ENCODE assay signal across 8 cellular contexts in the genomic region with DNA sequence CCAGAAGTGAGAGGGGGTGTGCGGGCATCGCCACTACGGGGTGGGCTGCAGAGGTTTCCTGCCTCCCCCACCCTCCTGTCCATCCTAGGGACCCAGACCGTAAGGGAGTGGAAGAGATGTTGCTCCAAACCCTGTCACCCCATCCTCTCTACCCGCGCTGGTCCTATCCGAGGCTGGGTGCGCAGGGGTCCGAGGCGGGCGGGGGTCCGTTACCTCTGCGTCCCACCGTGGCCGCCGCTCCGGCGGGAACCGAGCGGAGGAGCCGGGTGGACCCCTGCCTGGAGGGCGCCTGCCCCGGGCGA. TPM values are rescaled to one million over a fixed set of nuclear protein-coding genes. Genes with fewer than 3 reads are reported as not detected.
DNase-seq lines count a peak whose midpoint lies in the region; ATAC-seq, FAIRE-seq and TF ChIP-seq lines count a peak whose summit lies in the region.

No MANE protein-coding gene starts in this region.

- peaks cover 8% of the 10 kb centered on the region; the same call in 1 of the 2 replicates for H3K4me1 ChIP-seq in HUES6 (ENCODE audit: control insufficient read depth, insufficient read depth, low read length)
- no peaks in the 10 kb centered on the region; the same call in 1 of the 2 replicates for H3K4me1 ChIP-seq in GM12878 (ENCODE audit: control insufficient read depth, insufficient read depth, low read length)
- H3K4me1 ChIP-seq in left lung: peaks cover 12 to 24% of the 10 kb centered on the region in 2 donors
- H3K4me1 ChIP-seq in thoracic aorta (ENCODE audit: control insufficient read depth in 1 of 2, low read depth in 2 of 2): peaks cover 4 to 22% of the 10 kb centered on the region in 2 donors

- in situ Hi-C loops in GM12878 (cut with MboI): no loop called here

- peaks cover 45% of the 10 kb centered on the region for H3K27me3 ChIP-seq in HUES6 (ENCODE audit: control insufficient read depth, insufficient read depth, low read length)
- H3K27me3 ChIP-seq in GM12878 (replicated peaks in 1 of 2; ENCODE audit: control insufficient read depth in 2 of 2, insufficient read depth in 2 of 2, low read length in 1 of 2): no peaks in the 10 kb centered on the region
- peaks cover 0 to 38% of the 10 kb centered on the region in 2 donors for H3K27me3 ChIP-seq in left lung
- H3K27me3 ChIP-seq in thoracic aorta (replicated peaks; ENCODE audit: insufficient read depth): no peaks in the 10 kb centered on the region

- no peak for FAIRE-seq in GM12878 (lab: Jason Lieb, UNC)

- CTCF ChIA-PET in AG04449 (lab: Yijun Ruan, JAX) (interaction anchor here (0.6 to 2.1 kb wide), 5 partner anchors 11 to 380 kb away, joined by 3 to 17 read pairs (median 4); no protein-coding TSS in a partner anchor), GM12878 (lab: Yijun Ruan, JAX) (interaction anchor here (0.7 to 1.7 kb wide), 9 partner anchors 8 to 380 kb away, joined by 3 to 5 read pairs (median 4); no protein-coding TSS in a partner anchor)

- H4K20me1 ChIP-seq in GM12878 (ENCODE audit: control insufficient read depth, insufficient read depth): no peaks in the 10 kb centered on the region

- H3K4me3 ChIP-seq in AG04449 (ENCODE audit: low read depth, low read length) (peak overlapping the region; percentile 78), HUES6 (ENCODE audit: low read depth, low read length) (peak overlapping the region; percentile 77), GM12878 (peak overlapping the region; percentile 74), left lung (peak overlapping the region; percentile 90 to 92), thoracic aorta (peak overlapping the region; percentile 93)

- peak overlapping the region; percentile 70; the same call in 1 of the 2 replicates for H3K4me2 ChIP-seq in GM12878 (ENCODE audit: control insufficient read depth, insufficient read depth)

- POLR2A ChIA-PET in AG04449 (lab: Yijun Ruan, JAX) (interaction anchor here (0.6 kb wide), 1 partner anchor 9 kb away, joined by 3 read pairs; no protein-coding TSS in a partner anchor), GM12878 (lab: Charles Lee) (interaction anchor here (0.6 to 1.8 kb wide), 7 partner anchors 11 to 249 kb away, joined by 3 to 9 read pairs (median 6); a partner anchor contains a TSS)

- TF ChIP-seq CTCF in AG04449 (IDR thresholded peaks at IDR 0.05; ENCODE audit: insufficient read depth, low read length, missing control alignments) (no peak), GM12878 (IDR thresholded peaks at IDR 0.05 in 2 of 3, conservative IDR thresholded peaks at IDR 0.05 in 1 of 3; ENCODE audit: control insufficient read depth in 2 of 3, extremely low read depth in 1 of 3, insufficient read depth in 1 of 3, low read depth in 3 of 3, low read length in 3 of 3) (no peak), left lung (IDR thresholded peaks at IDR 0.05) (no peak), thoracic aorta (IDR thresholded peaks at IDR 0.05) (no peak)

- H3K36me3 ChIP-seq in HUES6 (ENCODE audit: control insufficient read depth, insufficient read depth, low read length): no peaks in the 10 kb centered on the region
- no peaks in the 10 kb centered on the region for H3K36me3 ChIP-seq in GM12878 (ENCODE audit: control insufficient read depth in 2 of 2, insufficient read depth in 2 of 2, low read length in 1 of 2)
- H3K36me3 ChIP-seq in left lung: no peaks in the 10 kb centered on the region
- H3K36me3 ChIP-seq in thoracic aorta: no peaks in the 10 kb centered on the region

- no peak for TF ChIP-seq EP300 in GM12878 (IDR thresholded peaks at IDR 0.05; ENCODE audit: borderline replicate concordance in 1 of 2, control insufficient read depth in 1 of 2, low read depth in 2 of 2, low read length in 2 of 2)

- SMC1A ChIA-PET in GM12878 (lab: Charles Lee; ENCODE audit: uncharacterized antibody, unreplicated experiment): interaction anchor here (0.8 to 2.1 kb wide), 8 partner anchors 8 to 225 kb away, joined by 3 to 10 read pairs (median 4); no protein-coding TSS in a partner anchor

- 1% methylated on average over 21 of the region's 24 CpGs for WGBS in GM12878 (ENCODE audit: insufficient coverage, insufficient replicate concordance, low lambda C conversion rate, missing lambda C conversion rate)

- DNase-seq in AG04449 (ENCODE audit: low read depth, low spot score) (no peak), GM12878 (ENCODE audit: low read depth, low spot score) (no peak), left lung (no peak), thoracic aorta (ENCODE audit: low spot score) (no peak), NCI-H1436 treated with DMSO at 0.1 percent for 48 hours (lab: John Stamatoyannopoulos, UW) (no peak)
- DNase-seq in activated CD8-positive, alpha-beta memory T cell treated with anti-CD3 and anti-CD28 coated beads for 24 hours: no peak

- H3K9me3 ChIP-seq in HUES6 (ENCODE audit: control insufficient read depth, insufficient read depth, low read depth, low read length) (no peaks in the 10 kb centered on the region), GM12878 (replicated peaks; ENCODE audit: control insufficient read depth, insufficient read depth, low read length) (no peaks in the 10 kb centered on the region), left lung (no peaks in the 10 kb centered on the region), thoracic aorta (no peaks in the 10 kb centered on the region)

- no peak overlapping the region for H3K27ac ChIP-seq in HUES6 (ENCODE audit: low read depth, low read length)
- H3K27ac ChIP-seq in GM12878 (ENCODE audit: control insufficient read depth, insufficient read depth): peak overlapping the region; percentile 54
- H3K27ac ChIP-seq in left lung: peak overlapping the region; percentile 81 to 91
- peak overlapping the region; percentile 92 to 93 for H3K27ac ChIP-seq in thoracic aorta

- RAD21 ChIA-PET in GM12878 (lab: Charles Lee; ENCODE audit: unreplicated experiment): interaction anchor here (0.8 to 2.0 kb wide), 9 partner anchors 8 to 380 kb away, joined by 3 to 11 read pairs (median 5); no protein-coding TSS in a partner anchor

- peak overlapping the region; percentile 74 for H3K9ac ChIP-seq in HUES6 (ENCODE audit: low read length)
- H3K9ac ChIP-seq in GM12878 (ENCODE audit: control insufficient read depth, insufficient read depth, low read length): peak overlapping the region; percentile 62

- TF ChIP-seq RAD21 in GM12878 (IDR thresholded peaks at IDR 0.05; ENCODE audit: insufficient read depth, low read depth, low read length): no peak

- ATAC-seq in GM19452 (IDR thresholded peaks at IDR 0.05; ENCODE audit: unreplicated experiment) (peak; percentile 31), GM12878 (peak; percentile 69), left lung (peak; percentile 30), thoracic aorta (ENCODE audit: insufficient number of reproducible peaks, low FRiP score, low read depth) (no peak)

- peaks cover 30% of the 10 kb centered on the region for H3K79me2 ChIP-seq in GM12878 (ENCODE audit: control insufficient read depth, insufficient read depth, low read length)

- peak; percentile 40 for TF ChIP-seq POLR2A in GM12878 (IDR thresholded peaks at IDR 0.05; ENCODE audit: low read depth, low read length)

- peak overlapping the region; percentile 65 for H2AFZ ChIP-seq in GM12878 (ENCODE audit: control insufficient read depth, low read depth, low read length)

- intact Hi-C loops in GM12878 (cut with micrococcal nuclease; ENCODE audit: unreplicated experiment): loop anchor here (10.0 kb wide), 1 partner anchor 227 kb away; a partner anchor contains a TSS
- intact Hi-C loops in left lung (cut with DNase I): loop anchor here in 1 of 2 donors (10.0 kb wide), 1 partner anchor 383 kb away; no protein-coding TSS in a partner anchor

- no TSS peak for BruUV-seq in GM12878 (replicated peaks; lab: Mats Ljungman, UMichigan)

TF ChIP-seq in GM12878, 131 proteins besides CTCF, POLR2A, EP300 and RAD21 (continues in another document):
- peak; percentile 29; the same call in 1 of the 2 replicates for TF ChIP-seq SMAD5 (IDR thresholded peaks at IDR 0.05; ENCODE audit: low read depth)
- TF ChIP-seq SIN3A (IDR thresholded peaks at IDR 0.05; ENCODE audit: low read depth, low read length): 0 out of 2 replicates have a peak, but pooled peaks have one; percentile 6
- TF ChIP-seq TCF7 (IDR thresholded peaks at IDR 0.05; ENCODE audit: borderline replicate concordance): no peak
- no peak for TF ChIP-seq SMARCA5 (IDR thresholded peaks at IDR 0.05)
- no peak for TF ChIP-seq BRCA1 (IDR thresholded peaks at IDR 0.05; ENCODE audit: low read depth, low read length)
- no peak for TF ChIP-seq MTA2 (IDR thresholded peaks at IDR 0.05; ENCODE audit: low read depth)
- 0 out of 2 replicates have a peak, but pooled peaks have one; percentile 57 for TF ChIP-seq DPF2 (IDR thresholded peaks at IDR 0.05)
- no peak for TF ChIP-seq MEF2A (IDR thresholded peaks at IDR 0.05; ENCODE audit: insufficient read depth, low read depth, low read length)
- 0 out of 2 replicates have a peak, but pooled peaks have one; percentile 8 for TF ChIP-seq CBFB (IDR thresholded peaks at IDR 0.05; ENCODE audit: low read depth)

RNA-seq across cellular contexts. Expression of a gene that starts 0.2 kb away (rescaled TPM):
- total RNA-seq in GM12878 (2013; cell fraction: nucleolus; rRNA removed): 129 and 133 TPM in 2 replicates
- total RNA-seq in GM12878 (2014; rRNA removed) (12.5 and 13.5 TPM in 2 replicates), GM12878 (2014; rRNA removed; fragmentation: Illumina TruSeq; extraction: Trizol) (14.6 and 16.1 TPM in 2 replicates), GM12878 (2021) (14.6 and 15.2 TPM in 2 replicates), left lung (10 to 100 TPM; 15.4 to 17.1 TPM), thoracic aorta (10 to 100 TPM; 18.3 to 37.8 TPM)
- 2.1 TPM for polyA plus RNA-seq in GM12878 (2011; ENCODE audit: low read depth)
- polyA plus RNA-seq in GM12878 (2011; rRNA removed) (8.5 and 13.5 TPM in 2 replicates), GM12878 (2014; fragmentation: Illumina TruSeq; extraction: Trizol) (11.3 and 13.6 TPM in 2 replicates), GM12878 (2014; fragmentation: Nextera tagmentation; extraction: Ambion mirVana) (1 to 10 TPM; 1.3 to 2.1 TPM), GM12878 (2014; rRNA removed) (5.4 and 6.1 TPM in 2 replicates), GM12878 (2016; fragmentation: Nextera tagmentation; extraction: Ambion mirVana) (1 to 10 TPM; 3.3 to 4.7 TPM)
- 2.5 and 2.7 TPM in 2 replicates for polyA plus RNA-seq in GM12878 (2011; cell fraction: cytosol; rRNA removed)
- polyA plus RNA-seq in GM12878 (2011; cell fraction: nucleus; rRNA removed): 13.0 and 14.5 TPM in 2 replicates
- polyA plus RNA-seq in GM12878 (2012): 4.1 and 4.8 TPM in 2 replicates
- polyA minus RNA-seq in GM12878 (2011; rRNA and poly(A)+ RNA removed): 33.8 and 44.9 TPM in 2 replicates
- polyA minus RNA-seq in GM12878 (2011; cell fraction: cytosol; rRNA and poly(A)+ RNA removed): 5.7 and 6.7 TPM in 2 replicates
- polyA minus RNA-seq in GM12878 (2011; cell fraction: nucleus; rRNA and poly(A)+ RNA removed): 20.7 and 37.2 TPM in 2 replicates
